Comparison of ENCODE assay signal across 8 cellular contexts in genomic region chr3:197554196-197554561, GRCh38. TPM values are rescaled to one million over a fixed set of nuclear protein-coding genes. Genes with fewer than 3 reads are reported as not detected.
DNase-seq lines count a peak whose midpoint lies in the region; ATAC-seq and TF ChIP-seq lines count a peak whose summit lies in the region.

No MANE protein-coding gene starts in this region.

- H3K4me1 Mint-ChIP-seq in nephron progenitor cell, result peaks cover 64% of the 10 kb centered on the region

- peaks cover 16% of the 10 kb centered on the region for H3K36me3 Mint-ChIP-seq in nephron progenitor cell (ENCODE audit: low read depth)

- no peaks in the 10 kb centered on the region; the same call in 1 of the 2 replicates for H4K20me1 ChIP-seq in IMR-90 (ENCODE audit: insufficient read depth, low read length)

- peak overlapping the region; percentile 26 for H3K18ac ChIP-seq in IMR-90 (ENCODE audit: low read depth, low read length)

- H4K8ac ChIP-seq in IMR-90 (ENCODE audit: low read depth in 2 of 2, low read length in 2 of 2), result peak overlapping the region; percentile 29 to 84; a peak in 3 of 4 replicates

- H3K27me3 Mint-ChIP-seq in nephron progenitor cell (ENCODE audit: low read depth, poor library complexity), result peaks cover 29% of the 10 kb centered on the region

- peak overlapping the region; percentile 59 for H3K9ac ChIP-seq in IMR-90 (ENCODE audit: low read depth, low read length)
- H3K9ac ChIP-seq in colonic mucosa (ENCODE audit: low read depth in 2 of 2, low read length in 2 of 2), result peak overlapping the region; percentile 1 to 88

- peak overlapping the region; percentile 8 for H3K27ac Mint-ChIP-seq in nephron progenitor cell

- H3K4me1 ChIP-seq in IMR-90 (ENCODE audit: control insufficient read depth, insufficient read depth, low read length) (peaks cover 4% of the 10 kb centered on the region), colonic mucosa (peaks cover 3% of the 10 kb centered on the region)

- no peak overlapping the region for H4K91ac ChIP-seq in IMR-90 (ENCODE audit: insufficient read depth, low read depth, low read length)

- H3K79me1 ChIP-seq in IMR-90 (ENCODE audit: low read depth in 1 of 2, low read length in 2 of 2), result 0 out of 4 replicates have a peak, but pooled peaks cover 0 to 5% of the 10 kb centered on the region in 2 experiments

- peak overlapping the region; percentile 55 for H2AK9ac ChIP-seq in IMR-90 (replicated peaks; ENCODE audit: low read depth, low read length, poor library complexity)

- TF ChIP-seq POLR2A in IMR-90 (IDR thresholded peaks at IDR 0.05; ENCODE audit: low read depth, low read length), result no peak

- peaks cover 16% of the 10 kb centered on the region for H3K27me3 ChIP-seq in IMR-90 (ENCODE audit: control insufficient read depth, insufficient read depth, low read length)
- H3K27me3 ChIP-seq in colonic mucosa, result no peaks in the 10 kb centered on the region

- H3K36me3 ChIP-seq in IMR-90 (ENCODE audit: control insufficient read depth, insufficient read depth, low read length) (no peaks in the 10 kb centered on the region), colonic mucosa (no peaks in the 10 kb centered on the region)

- no peak for TF ChIP-seq RAD21 in IMR-90 (IDR thresholded peaks at IDR 0.05; ENCODE audit: low read length)

- in situ Hi-C loops in IMR-90 (cut with MboI; ENCODE audit: low sequenced_read_pairs), result no loop called here

- H2BK5ac ChIP-seq in IMR-90 (ENCODE audit: low read depth, low read length, poor library complexity, severe bottlenecking), result peak overlapping the region; percentile 22

- POLR2A ChIA-PET in IMR-90 (lab: Charles Lee; ENCODE audit: unreplicated experiment), result interaction anchor here (0.6 kb wide), 1 partner anchor 13 kb away, joined by 6 read pairs; no protein-coding TSS in a partner anchor

- H3K56ac ChIP-seq in IMR-90 (ENCODE audit: extremely low read depth, insufficient read depth, low read length), result peak overlapping the region; percentile 58; the same call in 1 of the 2 replicates

- peak overlapping the region; percentile 64 for H3K23ac ChIP-seq in IMR-90 (ENCODE audit: low read depth, low read length)

- H3K9me3 Mint-ChIP-seq in nephron progenitor cell, result peaks cover 9% of the 10 kb centered on the region

- H2BK20ac ChIP-seq in IMR-90 (ENCODE audit: low read depth, low read length), result no peak overlapping the region

- ATAC-seq in GM19035 (IDR thresholded peaks at IDR 0.05; ENCODE audit: unreplicated experiment), result peak; percentile 1
- peak; percentile 1 for ATAC-seq in IMR-90 (ENCODE audit: low read depth)

- H3K4me3 ChIP-seq in IMR-90 (ENCODE audit: insufficient read depth, low read depth, low read length) (peak overlapping the region; percentile 51), colonic mucosa (peak overlapping the region; percentile 84)

- peak overlapping the region; percentile 58 for H3K14ac ChIP-seq in IMR-90 (replicated peaks; ENCODE audit: low read depth, low read length)

- peak overlapping the region; percentile 49 for H4K5ac ChIP-seq in IMR-90 (ENCODE audit: low read depth, low read length)

- H3K9me1 ChIP-seq in IMR-90 (ENCODE audit: insufficient read depth, low read length), result peaks cover 3% of the 10 kb centered on the region; the same call in 1 of the 2 replicates

- intact Hi-C loops in IMR-90 (cut with micrococcal nuclease) (loop anchor here (1.0 kb wide), 1 partner anchor 330 kb away; no protein-coding TSS in a partner anchor), colonic mucosa (cut with DNase I) (no loop called here)

- no peak overlapping the region; the same call in 2 of the 3 replicates for H2BK15ac ChIP-seq in IMR-90 (ENCODE audit: low read depth, low read length)

- no peak overlapping the region for H2AK5ac ChIP-seq in IMR-90 (ENCODE audit: low read depth, low read length)

- peak overlapping the region; percentile 49 for H3K4ac ChIP-seq in IMR-90 (ENCODE audit: low read depth, low read length)

- WGBS in IMR-90 (ENCODE audit: extremely low coverage in 2 of 2, insufficient read length in 1 of 2), 2 experiments, result 100% methylated on average over 1 of the region's 10 CpGs; no CpG with 5 or more reads in 1 of the 2 experiments

- dilution Hi-C loops in IMR-90 (cut with HindIII; ENCODE audit: low sequenced_read_pairs, unreplicated experiment), result no loop called here

- peak overlapping the region; percentile 6; the same call in 1 of the 2 replicates for H2BK120ac ChIP-seq in IMR-90 (ENCODE audit: low read depth, low read length)

- peak overlapping the region; percentile 83 for H3K4me2 ChIP-seq in IMR-90 (ENCODE audit: low read depth, low read length)

- peak overlapping the region; percentile 77 for H3K4me3 Mint-ChIP-seq in nephron progenitor cell

- H3K27ac ChIP-seq in IMR-90 (ENCODE audit: insufficient read depth, low read length), result peak overlapping the region; percentile 76
- H3K27ac ChIP-seq in colonic mucosa, result peak overlapping the region; percentile 92

- no peaks in the 10 kb centered on the region for H3K9me3 ChIP-seq in IMR-90 (ENCODE audit: control insufficient read depth, insufficient read depth, low read length)
- no peaks in the 10 kb centered on the region for H3K9me3 ChIP-seq in colonic mucosa

- no peak for DNase-seq in IMR-90
- DNase-seq in colonic mucosa, result no peak
- no peak for DNase-seq in nephron progenitor cell
- DNase-seq in GF-D8 (lab: John Stamatoyannopoulos, UW), result no peak
- DNase-seq in NCI-H2171 treated with DMSO at 0.1 percent for 48 hours (lab: John Stamatoyannopoulos, UW), result no peak
- DNase-seq in NCI-H2227 (lab: John Stamatoyannopoulos, UW; ENCODE audit: unreplicated experiment), result no peak
- DNase-seq in GOT3 (lab: John Stamatoyannopoulos, UW), result no peak

- H2AFZ ChIP-seq in IMR-90 (replicated peaks; ENCODE audit: low read length, poor library complexity), result peak overlapping the region; percentile 99

- CTCF ChIA-PET in IMR-90 (lab: Yijun Ruan, JAX), result interaction anchor here (0.6 kb wide), 1 partner anchor 21 kb away, joined by 3 read pairs; no protein-coding TSS in a partner anchor

- TF ChIP-seq CTCF in IMR-90 (conservative IDR thresholded peaks at IDR 0.05; ENCODE audit: low read depth, low read length), result no peak
- no peak for TF ChIP-seq CTCF in colonic mucosa (IDR thresholded peaks at IDR 0.05)
- no peak for TF ChIP-seq CTCF in nephron progenitor cell (IDR thresholded peaks at IDR 0.05)

- no TSS peak for BruUV-seq in IMR-90 (replicated peaks; lab: Mats Ljungman, UMichigan)

TF ChIP-seq in IMR-90, 13 proteins besides CTCF, POLR2A, EP300 and RAD21:
- TF ChIP-seq MXI1 (IDR thresholded peaks at IDR 0.05; ENCODE audit: borderline replicate concordance, low read depth, low read length), result no peak
- no peak for TF ChIP-seq CHD1 (IDR thresholded peaks at IDR 0.05; ENCODE audit: low read depth, low read length)
- TF ChIP-seq CEBPB (IDR thresholded peaks at IDR 0.05; ENCODE audit: low read depth, low read length), result no peak
- TF ChIP-seq RCOR1 (IDR thresholded peaks at IDR 0.05; ENCODE audit: insufficient replicate concordance, low read length), result no peak
- TF ChIP-seq FOS (IDR thresholded peaks at IDR 0.05; ENCODE audit: low read depth, low read length), result no peak

RNA-seq across cellular contexts. Expression of gene BDH1, which starts 1.6 kb away (rescaled TPM):
- 2.7 and 3.1 TPM in 2 replicates for total RNA-seq in IMR-90 (2012; rRNA removed)
- 4.0 and 4.4 TPM in 2 replicates for polyA plus RNA-seq in IMR-90 (2012; rRNA removed)
- polyA plus RNA-seq in IMR-90 (2012; cell fraction: cytosol; rRNA removed), result 0.74 and 2.6 TPM in 2 replicates
- 9.9 and 10.1 TPM in 2 replicates for polyA plus RNA-seq in IMR-90 (2012; cell fraction: nucleus; rRNA removed; ENCODE audit: low replicate concordance)
- total RNA-seq in colonic mucosa, result 100 to 1,000 TPM; 154 to 180 TPM

Comparison
In these comparisons a context has a peak if more than half of its experiments do, and no peak if none do; other contexts are left out.
1. RNA of gene BDH1, which starts 1.6 kb away (total RNA-seq): 154 to 180 TPM in colonic mucosa; 2.7 to 3.1 TPM in IMR-90; every median in the first group is over 10 times any median in the second.